In the genomic region with DNA sequence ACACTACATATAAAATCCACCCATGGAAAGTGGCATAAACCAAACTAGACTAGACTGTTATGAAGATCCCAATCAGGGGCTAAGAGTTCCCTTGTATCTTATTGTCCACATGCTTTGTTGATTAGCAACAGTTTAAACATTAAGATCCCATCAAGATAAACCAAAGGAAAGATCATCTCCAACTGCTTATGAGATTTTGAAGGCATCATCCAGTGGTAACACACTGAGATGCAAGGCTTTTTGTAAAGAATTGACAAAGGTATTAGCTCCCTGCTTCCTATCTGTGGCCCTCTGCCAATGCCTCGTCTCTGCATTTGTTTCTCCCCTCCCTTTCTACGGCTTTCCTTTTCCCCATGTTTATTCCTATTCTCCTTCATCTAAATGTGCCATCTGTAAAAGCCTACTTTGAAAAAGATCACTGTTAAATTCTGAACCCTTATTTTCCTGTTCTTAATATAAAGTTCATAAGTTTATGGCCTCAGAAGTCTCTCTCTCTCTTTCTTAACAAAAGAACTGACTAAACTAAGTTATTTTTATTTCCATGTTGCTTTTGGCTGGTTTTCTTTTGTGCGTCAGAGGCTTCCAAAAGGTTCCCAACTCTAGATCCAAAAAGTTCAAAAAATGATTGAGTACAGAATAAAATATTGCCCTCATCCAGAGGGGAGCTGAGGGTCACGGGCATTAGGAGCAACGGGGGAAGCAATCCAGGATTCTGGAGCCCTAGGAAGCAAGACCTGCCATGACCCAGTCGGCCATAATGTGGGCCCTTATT, we compare ENCODE assay signal across 14 cellular contexts. TPM values are rescaled to one million over a fixed set of nuclear protein-coding genes. Genes with fewer than 3 reads are reported as not detected.
DNase-seq lines count a peak whose midpoint lies in the region; ATAC-seq and TF ChIP-seq lines count a peak whose summit lies in the region.
"Had no signal": no experiment of that assay in that cellular context is flagged by ENCODE, and none has a peak within 500 bp of the region (broad histone marks: within the 10 kb centered on the region; RNA-seq: fewer than 3 reads in every experiment).

No MANE protein-coding gene starts in this region.

- H3K4me3 Mint-ChIP-seq in HFFc6: peak overlapping the region; percentile 33; the same call in 1 of the 2 replicates
- peak overlapping the region; percentile 36 for H3K4me3 Mint-ChIP-seq in chondrocyte (ENCODE audit: unreplicated experiment)
- no peak overlapping the region for H3K4me3 Mint-ChIP-seq in glutamatergic neuron (ENCODE audit: unreplicated experiment)

- TF ChIP-seq CTCF in HFFc6 (IDR thresholded peaks at IDR 0.05) (no peak), chondrocyte (IDR thresholded peaks at IDR 0.05) (no peak), right atrium auricular region (IDR thresholded peaks at IDR 0.05) (no peak), glutamatergic neuron (IDR thresholded peaks at IDR 0.05; ENCODE audit: partially characterized antibody, unreplicated experiment) (no peak)

- no peaks in the 10 kb centered on the region for H3K27me3 ChIP-seq in right atrium auricular region

- peak overlapping the region; percentile 76 for H3K27ac Mint-ChIP-seq in HFFc6
- H3K27ac Mint-ChIP-seq in chondrocyte (ENCODE audit: unreplicated experiment): peak overlapping the region; percentile 93
- no peak overlapping the region for H3K27ac Mint-ChIP-seq in glutamatergic neuron (ENCODE audit: unreplicated experiment)

- H3K27ac ChIP-seq in right atrium auricular region (peak overlapping the region; percentile 60 to 64), skin epidermis (peak overlapping the region in 18 of 21 experiments; percentile 8 to 82 (median 62))
- H3K27ac ChIP-seq: VCaP had no signal

- DNase-seq in HFFc6 (no peak), chondrocyte (ENCODE audit: low spot score) (no peak), right atrium auricular region (ENCODE audit: low spot score) (no peak), NCI-H748 treated with DMSO at 0.1 percent for 48 hours (lab: John Stamatoyannopoulos, UW) (no peak), glutamatergic neuron (no peak), NCI-H510A treated with DMSO at 0.1 percent for 48 hours (lab: John Stamatoyannopoulos, UW) (no peak)
- DNase-seq: activated T-cell treated with anti-CD3 and anti-CD28 coated beads for 4 hours; C1 segment of cervical spinal cord; NCI-H2107; stimulated activated naive CD4-positive, alpha-beta T cell treated with Interleukin-2 at 50 U/mL for 16 hours had no signal

- no peak for ATAC-seq in HG03342 (IDR thresholded peaks at IDR 0.05; ENCODE audit: unreplicated experiment)

- no peak overlapping the region for H3K4me3 ChIP-seq in right atrium auricular region
- H3K4me3 ChIP-seq in skin epidermis: no peak overlapping the region

- H3K27me3 Mint-ChIP-seq in HFFc6 (ENCODE audit: insufficient read depth): no peaks in the 10 kb centered on the region
- H3K27me3 Mint-ChIP-seq in chondrocyte (ENCODE audit: low read depth): no peaks in the 10 kb centered on the region
- peaks cover 3% of the 10 kb centered on the region for H3K27me3 Mint-ChIP-seq in glutamatergic neuron (ENCODE audit: unreplicated experiment)

- no peaks in the 10 kb centered on the region for H3K36me3 ChIP-seq in right atrium auricular region

- H3K9me3 ChIP-seq in right atrium auricular region: no peaks in the 10 kb centered on the region

- H3K4me1 Mint-ChIP-seq in HFFc6 (ENCODE audit: low read depth): peaks cover 64% of the 10 kb centered on the region
- H3K4me1 Mint-ChIP-seq in chondrocyte (ENCODE audit: low read depth): peaks cover 67% of the 10 kb centered on the region
- no peaks in the 10 kb centered on the region for H3K4me1 Mint-ChIP-seq in glutamatergic neuron (ENCODE audit: low read depth, unreplicated experiment)

- H3K36me3 Mint-ChIP-seq in HFFc6 (ENCODE audit: low read depth) (no peaks in the 10 kb centered on the region), chondrocyte (ENCODE audit: low read depth) (no peaks in the 10 kb centered on the region), glutamatergic neuron (ENCODE audit: unreplicated experiment) (peaks cover 5% of the 10 kb centered on the region)

- no peaks in the 10 kb centered on the region for H3K9me3 Mint-ChIP-seq in HFFc6
- no peaks in the 10 kb centered on the region for H3K9me3 Mint-ChIP-seq in chondrocyte (ENCODE audit: low read depth)
- H3K9me3 Mint-ChIP-seq in glutamatergic neuron (ENCODE audit: unreplicated experiment): no peaks in the 10 kb centered on the region

- H3K4me1 ChIP-seq in right atrium auricular region: peaks cover 0 to 63% of the 10 kb centered on the region in 2 donors

RNA-seq across cellular contexts. Expression of a gene that starts 5.5 kb away (rescaled TPM):
- 1 to 10 TPM; 4.1 to 6.0 (median 5.3) TPM for total RNA-seq in HFFc6 (2021; fragmentation: NEBNext Ultra II Directional; extraction: Animal tissue kit (Norgen Biotek cat#: 25700))
- total RNA-seq in chondrocyte (14.7 to 17.0 TPM (median 16.4 TPM) in 3 replicates), right atrium auricular region (100 to 1,000 TPM in 1 of 2 donors, 10 to 100 TPM in 1; 64.5 to 111 TPM), glutamatergic neuron (ENCODE audit: unreplicated experiment) (0.61 TPM)

RNA-seq across cellular contexts. Expression of a gene that starts 38.3 kb away (rescaled TPM):
- not detected for total RNA-seq in HFFc6 (2021; fragmentation: NEBNext Ultra II Directional; extraction: Animal tissue kit (Norgen Biotek cat#: 25700))
- not detected in 3 replicates for total RNA-seq in chondrocyte
- total RNA-seq in right atrium auricular region: not detected
- not detected for total RNA-seq in glutamatergic neuron (ENCODE audit: unreplicated experiment)
- total RNA-seq: cerebellum had no signal
